Comparison of ENCODE assay signal across 1 cellular context in the genomic region with DNA sequence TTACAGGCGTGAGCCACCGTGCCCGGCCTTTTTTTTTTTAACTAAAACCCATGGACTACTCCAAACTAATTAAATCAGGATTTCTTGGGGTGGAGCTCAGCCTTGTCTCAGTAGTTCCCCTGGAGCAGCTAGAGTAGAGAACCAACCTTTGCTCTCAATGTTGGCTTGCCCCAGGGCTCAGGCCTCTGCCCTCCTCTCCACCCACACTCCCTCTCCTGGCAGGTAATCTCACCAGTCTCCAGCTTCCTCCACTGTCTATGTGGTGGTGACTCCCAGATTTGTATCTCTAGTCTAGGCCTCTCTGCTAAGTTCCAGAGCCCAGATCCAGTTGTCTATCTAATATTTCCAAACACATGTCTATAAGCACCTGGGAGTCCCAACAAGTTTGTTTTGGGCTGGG.
TF ChIP-seq lines count a peak whose summit lies in the region.

No MANE protein-coding gene starts in this region.

TF ChIP-seq in HCT116, 20 proteins besides CTCF, POLR2A, EP300 and RAD21:
- TF ChIP-seq, protein P1, sequence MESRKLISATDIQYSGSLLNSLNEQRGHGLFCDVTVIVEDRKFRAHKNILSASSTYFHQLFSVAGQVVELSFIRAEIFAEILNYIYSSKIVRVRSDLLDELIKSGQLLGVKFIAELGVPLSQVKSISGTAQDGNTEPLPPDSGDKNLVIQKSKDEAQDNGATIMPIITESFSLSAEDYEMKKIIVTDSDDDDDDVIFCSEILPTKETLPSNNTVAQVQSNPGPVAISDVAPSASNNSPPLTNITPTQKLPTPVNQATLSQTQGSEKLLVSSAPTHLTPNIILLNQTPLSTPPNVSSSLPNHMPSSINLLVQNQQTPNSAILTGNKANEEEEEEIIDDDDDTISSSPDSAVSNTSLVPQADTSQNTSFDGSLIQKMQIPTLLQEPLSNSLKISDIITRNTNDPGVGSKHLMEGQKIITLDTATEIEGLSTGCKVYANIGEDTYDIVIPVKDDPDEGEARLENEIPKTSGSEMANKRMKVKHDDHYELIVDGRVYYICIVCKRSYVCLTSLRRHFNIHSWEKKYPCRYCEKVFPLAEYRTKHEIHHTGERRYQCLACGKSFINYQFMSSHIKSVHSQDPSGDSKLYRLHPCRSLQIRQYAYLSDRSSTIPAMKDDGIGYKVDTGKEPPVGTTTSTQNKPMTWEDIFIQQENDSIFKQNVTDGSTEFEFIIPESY (IDR thresholded peaks at IDR 0.05; ENCODE audit: extremely low read depth, insufficient replicate concordance, low read length), result no peak
- TF ChIP-seq EZH2 (IDR thresholded peaks at IDR 0.05) (no peak), JUND (IDR thresholded peaks at IDR 0.05) (no peak), ZNF274 (IDR thresholded peaks at IDR 0.05; ENCODE audit: low read depth, low read length) (no peak), SP1 (IDR thresholded peaks at IDR 0.05; ENCODE audit: low read depth) (no peak), SIN3A (IDR thresholded peaks at IDR 0.05; ENCODE audit: low read depth) (no peak), YY1 (IDR thresholded peaks at IDR 0.05; ENCODE audit: extremely low read depth, insufficient replicate concordance, low read depth, low read length) (no peak)
- TF ChIP-seq, protein P2, sequence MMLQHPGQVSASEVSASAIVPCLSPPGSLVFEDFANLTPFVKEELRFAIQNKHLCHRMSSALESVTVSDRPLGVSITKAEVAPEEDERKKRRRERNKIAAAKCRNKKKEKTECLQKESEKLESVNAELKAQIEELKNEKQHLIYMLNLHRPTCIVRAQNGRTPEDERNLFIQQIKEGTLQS (IDR thresholded peaks at IDR 0.05), result no peak
- TF ChIP-seq, protein P3, sequence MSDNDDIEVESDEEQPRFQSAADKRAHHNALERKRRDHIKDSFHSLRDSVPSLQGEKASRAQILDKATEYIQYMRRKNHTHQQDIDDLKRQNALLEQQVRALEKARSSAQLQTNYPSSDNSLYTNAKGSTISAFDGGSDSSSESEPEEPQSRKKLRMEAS (IDR thresholded peaks at IDR 0.05), result no peak
TF ChIP-seq in HCT116: peak in this region for 0.
